1 cellular context compared by ENCODE assay signal in the genomic region with DNA sequence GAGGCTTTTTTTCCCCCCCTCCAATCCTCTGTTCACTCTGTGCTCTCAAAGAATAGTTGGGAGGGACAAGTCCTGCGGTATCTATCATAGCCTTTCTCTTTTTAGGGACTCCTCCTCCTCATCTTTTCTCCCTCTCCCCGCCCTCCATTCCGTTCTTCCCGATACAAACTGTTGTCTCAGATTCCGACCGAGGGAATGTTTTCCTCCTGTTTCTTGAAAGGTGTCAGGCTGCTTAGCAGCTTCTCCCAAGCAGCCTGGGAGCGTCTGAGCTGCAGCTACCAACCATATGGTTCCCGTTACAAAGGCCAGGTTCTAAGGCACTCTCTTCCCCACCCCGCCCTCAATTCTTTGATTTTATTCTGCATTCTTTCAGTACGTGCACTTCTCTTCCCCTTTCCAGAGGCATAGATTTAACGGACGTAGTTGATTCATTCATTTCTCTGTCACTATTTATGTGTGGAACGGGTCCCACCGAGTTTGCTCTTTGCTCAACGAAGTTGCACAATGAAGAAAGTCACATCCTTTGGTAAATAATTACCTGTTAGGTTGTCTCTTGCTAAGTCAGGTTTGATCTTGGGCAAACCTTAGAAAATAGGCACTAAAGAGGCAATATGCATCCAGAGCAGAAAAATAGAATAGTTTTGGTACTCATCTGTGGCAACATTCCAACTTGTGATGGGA.
TF ChIP-seq lines count a peak whose summit lies in the region.

No MANE protein-coding gene starts in this region.

TF ChIP-seq in HEK293, 187 proteins besides CTCF, POLR2A, EP300 and RAD21 (continued from another document):
- TF ChIP-seq, protein P1, sequence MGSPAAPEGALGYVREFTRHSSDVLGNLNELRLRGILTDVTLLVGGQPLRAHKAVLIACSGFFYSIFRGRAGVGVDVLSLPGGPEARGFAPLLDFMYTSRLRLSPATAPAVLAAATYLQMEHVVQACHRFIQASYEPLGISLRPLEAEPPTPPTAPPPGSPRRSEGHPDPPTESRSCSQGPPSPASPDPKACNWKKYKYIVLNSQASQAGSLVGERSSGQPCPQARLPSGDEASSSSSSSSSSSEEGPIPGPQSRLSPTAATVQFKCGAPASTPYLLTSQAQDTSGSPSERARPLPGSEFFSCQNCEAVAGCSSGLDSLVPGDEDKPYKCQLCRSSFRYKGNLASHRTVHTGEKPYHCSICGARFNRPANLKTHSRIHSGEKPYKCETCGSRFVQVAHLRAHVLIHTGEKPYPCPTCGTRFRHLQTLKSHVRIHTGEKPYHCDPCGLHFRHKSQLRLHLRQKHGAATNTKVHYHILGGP (tag by site-specific recombination; IDR thresholded peaks at IDR 0.05): no peak
- TF ChIP-seq YY2 (tag by site-specific recombination; IDR thresholded peaks at IDR 0.05) (no peak), ZNF138 (tag by site-specific recombination; IDR thresholded peaks at IDR 0.05; ENCODE audit: borderline replicate concordance) (no peak), HOXC10 (CRISPR knock-in tag; IDR thresholded peaks at IDR 0.05) (no peak), ZNF530 (tag by site-specific recombination; IDR thresholded peaks at IDR 0.05; ENCODE audit: low read depth) (no peak), ZBTB17 (tag by site-specific recombination; IDR thresholded peaks at IDR 0.05) (peak; percentile 68)
